16 cellular contexts compared by ENCODE assay signal in the genomic region with DNA sequence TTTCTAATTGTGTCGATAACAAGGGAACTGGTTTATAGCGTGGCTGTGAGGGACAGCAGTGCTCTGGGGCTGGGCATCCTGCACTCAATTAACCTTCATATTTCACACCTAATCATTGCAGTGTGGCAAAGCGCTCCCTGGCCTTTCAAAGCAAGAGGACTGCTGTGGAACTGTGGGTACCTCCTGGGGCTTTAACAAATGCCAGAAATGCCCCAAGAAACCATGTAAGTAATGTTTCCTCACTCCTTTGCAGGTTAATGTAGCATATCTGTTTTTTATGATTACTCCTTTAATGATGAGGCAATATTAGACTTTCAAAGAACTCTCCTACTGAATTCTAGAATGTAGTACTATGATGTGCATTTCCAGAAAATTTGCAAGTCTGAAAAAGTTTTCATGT.
DNase-seq lines count a peak whose midpoint lies in the region; ATAC-seq and TF ChIP-seq lines count a peak whose summit lies in the region.
"Had no signal": no experiment of that assay in that cellular context is flagged by ENCODE, and none has a peak within 500 bp of the region (broad histone marks: within the 10 kb centered on the region; RNA-seq: fewer than 3 reads in every experiment).

No MANE protein-coding gene starts in this region.

- peaks cover 0 to 21% (median 2%) of the 10 kb centered on the region in 9 donors for H3K36me3 ChIP-seq in heart left ventricle
- peaks cover 52% of the 10 kb centered on the region for H3K36me3 ChIP-seq in brain microvascular endothelial cell (replicated peaks)
- no peaks in the 10 kb centered on the region for H3K36me3 ChIP-seq in mesendoderm (ENCODE audit: control insufficient read depth, insufficient read depth, low read length)
- H3K36me3 ChIP-seq in thoracic aorta: peaks cover 4% of the 10 kb centered on the region

- no peaks in the 10 kb centered on the region for H3K79me1 ChIP-seq in mesendoderm (ENCODE audit: low read length)

- no peaks in the 10 kb centered on the region for H3K9me3 ChIP-seq in heart left ventricle
- no peaks in the 10 kb centered on the region for H3K9me3 ChIP-seq in thoracic aorta

- no peak overlapping the region for H2BK120ac ChIP-seq in mesendoderm (ENCODE audit: low read depth, low read length)

- H3K4me1 ChIP-seq in heart left ventricle (peaks cover 5 to 59% (median 36%) of the 10 kb centered on the region in 12 donors), mesendoderm (ENCODE audit: control insufficient read depth, low read depth, low read length) (peaks cover 8% of the 10 kb centered on the region), thoracic aorta (ENCODE audit: control insufficient read depth in 1 of 2, low read depth in 2 of 2) (peaks cover 66 to 98% of the 10 kb centered on the region in 2 donors)

- H3K4ac ChIP-seq in mesendoderm (ENCODE audit: low read depth, low read length): no peak overlapping the region

- no peak for TF ChIP-seq CTCF in heart left ventricle (IDR thresholded peaks at IDR 0.05)
- TF ChIP-seq CTCF in brain microvascular endothelial cell (IDR thresholded peaks at IDR 0.05; ENCODE audit: low read depth, low read length, missing control alignments): no peak
- no peak for TF ChIP-seq CTCF in thoracic aorta (IDR thresholded peaks at IDR 0.05)

- H2BK15ac ChIP-seq in mesendoderm (replicated peaks; ENCODE audit: low read depth): no peak overlapping the region

- no peak overlapping the region for H4K8ac ChIP-seq in mesendoderm (ENCODE audit: low read depth, low read length)

- intact Hi-C loops in heart left ventricle (cut with DNase I) (no loop called here), left cardiac atrium (cut with DNase I) (no loop called here)

- 61 to 68% (median 63%) methylated on average over 3 of the region's 3 CpGs for WGBS in heart left ventricle, 4 donors
- no CpG with 5 or more reads among the region's 3 CpGs for WGBS in mesendoderm (ENCODE audit: extremely low coverage, insufficient coverage, low lambda C conversion rate)

- no peak overlapping the region for H3K56ac ChIP-seq in mesendoderm (ENCODE audit: low read length)

- no peaks in the 10 kb centered on the region for H3K27me3 ChIP-seq in heart left ventricle
- H3K27me3 ChIP-seq in brain microvascular endothelial cell (replicated peaks): no peaks in the 10 kb centered on the region
- H3K27me3 ChIP-seq in mesendoderm (ENCODE audit: insufficient read depth, low read length, poor library complexity): no peaks in the 10 kb centered on the region
- H3K27me3 ChIP-seq in thoracic aorta (replicated peaks; ENCODE audit: insufficient read depth): no peaks in the 10 kb centered on the region

- H2AK5ac ChIP-seq in mesendoderm (ENCODE audit: low read length): no peak overlapping the region

- H3K79me2 ChIP-seq in mesendoderm (ENCODE audit: control insufficient read depth, insufficient read depth, low read length): no peaks in the 10 kb centered on the region

- no peak overlapping the region for H2BK5ac ChIP-seq in mesendoderm (ENCODE audit: low read length)

- H3K18ac ChIP-seq in mesendoderm (ENCODE audit: low read length): no peak overlapping the region

- no peak for DNase-seq in heart left ventricle
- no peak for DNase-seq in left cardiac atrium
- no peak for DNase-seq in brain microvascular endothelial cell
- DNase-seq in mesendoderm: peak; percentile 31
- DNase-seq in thoracic aorta (ENCODE audit: low spot score): no peak
- no peak for DNase-seq in NCI-H69 (lab: John Stamatoyannopoulos, UW)
- DNase-seq in DMS79 treated with DMSO at 0.1 percent for 48 hours (lab: John Stamatoyannopoulos, UW): no peak
- DNase-seq: COR-L47, DMS153, MM.1S, NCI-H1105 treated with DMSO at 0.1 percent for 48 hours, NCI-H187 treated with DMSO at 0.1 percent for 48 hours, NCI-H446 treated with DMSO at 0.1 percent for 48 hours, NCI-H774 had no signal

- in situ Hi-C loops in brain microvascular endothelial cell (cut with HindIII; ENCODE audit: low pct_ligation_motif_present, low sequenced_read_pairs): no loop called here

- ATAC-seq in heart left ventricle (no peak), left cardiac atrium (no peak), thoracic aorta (ENCODE audit: insufficient number of reproducible peaks, low FRiP score, low read depth) (no peak), HG02642 (IDR thresholded peaks at IDR 0.05; ENCODE audit: poor library complexity, unreplicated experiment) (no peak)
- ATAC-seq: Panc1 had no signal

- H3K9ac ChIP-seq in mesendoderm (ENCODE audit: low read length): no peak overlapping the region

- H4K5ac ChIP-seq in mesendoderm (ENCODE audit: low read length): no peak overlapping the region

- peak overlapping the region in 10 of 12 donors; percentile 38 to 80 (median 58) for H3K27ac ChIP-seq in heart left ventricle
- H3K27ac ChIP-seq in brain microvascular endothelial cell: peak overlapping the region; percentile 98
- H3K27ac ChIP-seq in mesendoderm (ENCODE audit: low read depth, low read length): no peak overlapping the region
- H3K27ac ChIP-seq in thoracic aorta: peak overlapping the region; percentile 91 to 93

- no peak overlapping the region for H3K4me2 ChIP-seq in mesendoderm (ENCODE audit: low read length)

- H3K4me3 ChIP-seq in heart left ventricle (no peak overlapping the region), brain microvascular endothelial cell (ENCODE audit: low read depth, low read length) (no peak overlapping the region), mesendoderm (ENCODE audit: low read length) (no peak overlapping the region), thoracic aorta (no peak overlapping the region)

- H3K23ac ChIP-seq in mesendoderm (ENCODE audit: low read length): no peak overlapping the region

- TF ChIP-seq POLR2A in heart left ventricle (IDR thresholded peaks at IDR 0.05): no peak
